26 cellular contexts compared by ENCODE assay signal in genomic region chr1:233453433-233454200, GRCh38.
DNase-seq lines count a peak whose midpoint lies in the region; ATAC-seq, FAIRE-seq and TF ChIP-seq lines count a peak whose summit lies in the region.
"Had no signal": no experiment of that assay in that cellular context is flagged by ENCODE, and none has a peak within 500 bp of the region (broad histone marks: within the 10 kb centered on the region; RNA-seq: fewer than 3 reads in every experiment).

No MANE protein-coding gene starts in this region.

- no peak overlapping the region for H3K4me2 ChIP-seq in hepatocyte
- H3K4me2 ChIP-seq: BLaER1 had no signal

- WGBS in esophagus muscularis mucosa, result 83% methylated on average over 2 of the region's 2 CpGs
- WGBS in hepatocyte (ENCODE audit: low lambda C conversion rate, missing lambda C conversion rate), result 67% methylated on average over 2 of the region's 2 CpGs
- 36% methylated on average over 2 of the region's 2 CpGs for WGBS in right lobe of liver (ENCODE audit: insufficient coverage, low coverage, low lambda C conversion rate, missing lambda C conversion rate)
- WGBS in small intestine, 3 donors, result 26 to 56% (median 41%) methylated on average over 2 of the region's 2 CpGs

- DNase-seq in esophagus muscularis mucosa (ENCODE audit: extremely low spot score), result peak; percentile 77
- no peak for DNase-seq in hepatocyte (ENCODE audit: low spot score)
- no peak for DNase-seq in right lobe of liver
- peak; percentile 82 for DNase-seq in small intestine
- DNase-seq in stimulated activated naive CD4-positive, alpha-beta T cell (lab: John Stamatoyannopoulos, UW), result no peak
- no peak for DNase-seq in HCEC 1CT
- DNase-seq in NCI-H82 treated with DMSO at 0.1 percent for 48 hours (lab: John Stamatoyannopoulos, UW; ENCODE audit: unreplicated experiment), result no peak
- DNase-seq: 8988T; ACHN; BE2C; C1 segment of cervical spinal cord; CD4-positive, alpha-beta memory T cell; CD4-positive, CD25-positive, alpha-beta regulatory T cell; CD8-positive, alpha-beta memory T cell; COR-L47; DMS 273 treated with DMSO at 0.1 percent for 48 hours; DMS153; DMS53; DMS79; DND-41; EL; GDM1 had no signal

- no peaks in the 10 kb centered on the region for H3K9me2 ChIP-seq in hepatocyte (replicated peaks; ENCODE audit: insufficient read depth)

- H4K20me1 ChIP-seq in hepatocyte (ENCODE audit: insufficient read depth, poor library complexity, severe bottlenecking), result no peaks in the 10 kb centered on the region
- H4K20me1 ChIP-seq: BLaER1 had no signal

- TF ChIP-seq CTCF in esophagus muscularis mucosa (IDR thresholded peaks at IDR 0.05) (no peak), hepatocyte (IDR thresholded peaks at IDR 0.05; ENCODE audit: poor library complexity) (no peak), right lobe of liver (IDR thresholded peaks at IDR 0.05) (no peak)

- H3K4me1 ChIP-seq in esophagus muscularis mucosa (no peaks in the 10 kb centered on the region), hepatocyte (ENCODE audit: insufficient read depth) (peaks cover 4% of the 10 kb centered on the region), right lobe of liver (peaks cover 0 to 18% (median 0%) of the 10 kb centered on the region in 4 donors), small intestine (ENCODE audit: control insufficient read depth in 2 of 2, insufficient read depth in 1 of 2, low read depth in 1 of 2, low read length in 1 of 2) (no peaks in the 10 kb centered on the region)
- H3K4me1 ChIP-seq: BLaER1 had no signal

- FAIRE-seq in small intestine (lab: Jason Lieb, UNC), result no peak
- FAIRE-seq: A204.1, GM12878, GM18507 had no signal

- H3K36me3 ChIP-seq in esophagus muscularis mucosa, result no peaks in the 10 kb centered on the region
- no peaks in the 10 kb centered on the region for H3K36me3 ChIP-seq in hepatocyte (replicated peaks; ENCODE audit: insufficient read depth, low read depth)
- H3K36me3 ChIP-seq in right lobe of liver, result no peaks in the 10 kb centered on the region
- H3K36me3 ChIP-seq in small intestine (ENCODE audit: control insufficient read depth in 2 of 2, insufficient read depth in 2 of 2, low read length in 2 of 2), result no peaks in the 10 kb centered on the region
- H3K36me3 ChIP-seq: BE2C, BLaER1 had no signal

- H2AFZ ChIP-seq in hepatocyte, result no peak overlapping the region

- TF ChIP-seq POLR2A in esophagus muscularis mucosa (IDR thresholded peaks at IDR 0.05; ENCODE audit: low read depth) (no peak), right lobe of liver (IDR thresholded peaks at IDR 0.05) (no peak)

- TF ChIP-seq EP300 in esophagus muscularis mucosa (IDR thresholded peaks at IDR 0.05), result no peak

- no peaks in the 10 kb centered on the region for H3K79me2 ChIP-seq in hepatocyte

- H3K4me3 ChIP-seq in esophagus muscularis mucosa (no peak overlapping the region), hepatocyte (no peak overlapping the region), right lobe of liver (no peak overlapping the region), small intestine (ENCODE audit: low read depth in 1 of 2, low read length in 2 of 2) (no peak overlapping the region)
- H3K4me3 ChIP-seq: BLaER1, GM12878 had no signal

- intact Hi-C loops in esophagus muscularis mucosa (cut with DNase I) (no loop called here), right lobe of liver (cut with DNase I) (no loop called here)

- ATAC-seq in right lobe of liver, result peak; percentile 54 to 90 (median 71)
- ATAC-seq: GM12878 had no signal

- H3K27ac ChIP-seq in esophagus muscularis mucosa (replicated peaks in 1 of 4) (no peak overlapping the region), hepatocyte (peak overlapping the region; percentile 40), right lobe of liver (peak overlapping the region in 1 of 3 donors; percentile 59), small intestine (ENCODE audit: low read depth in 1 of 2, low read length in 1 of 2) (no peak overlapping the region)
- H3K27ac ChIP-seq: BLaER1 had no signal

- H3K27me3 ChIP-seq in esophagus muscularis mucosa (no peaks in the 10 kb centered on the region), hepatocyte (no peaks in the 10 kb centered on the region), right lobe of liver (no peaks in the 10 kb centered on the region), small intestine (ENCODE audit: control insufficient read depth in 2 of 2, insufficient read depth in 2 of 2, low read length in 2 of 2) (no peaks in the 10 kb centered on the region)
- H3K27me3 ChIP-seq: BE2C, BLaER1 had no signal

- H3K9me3 ChIP-seq in esophagus muscularis mucosa (no peaks in the 10 kb centered on the region), hepatocyte (ENCODE audit: low read depth) (no peaks in the 10 kb centered on the region), right lobe of liver (no peaks in the 10 kb centered on the region), small intestine (ENCODE audit: control insufficient read depth, low read depth) (no peaks in the 10 kb centered on the region)
- H3K9me3 ChIP-seq: BE2C, BLaER1 had no signal

Comparison
In these comparisons a context has a peak if more than half of its experiments do, and no peak if none do; other contexts are left out.
1. DNase-seq: peak in esophagus muscularis mucosa (single experiment) and small intestine (single experiment); none in hepatocyte (single experiment), right lobe of liver (0 of 3), stimulated activated naive CD4-positive, alpha-beta T cell (0 of 6), HCEC 1CT (single experiment) and NCI-H82 treated with DMSO at 0.1 percent for 48 hours (single experiment).